Comparison of ENCODE assay signal across 31 cellular contexts in the genomic region with DNA sequence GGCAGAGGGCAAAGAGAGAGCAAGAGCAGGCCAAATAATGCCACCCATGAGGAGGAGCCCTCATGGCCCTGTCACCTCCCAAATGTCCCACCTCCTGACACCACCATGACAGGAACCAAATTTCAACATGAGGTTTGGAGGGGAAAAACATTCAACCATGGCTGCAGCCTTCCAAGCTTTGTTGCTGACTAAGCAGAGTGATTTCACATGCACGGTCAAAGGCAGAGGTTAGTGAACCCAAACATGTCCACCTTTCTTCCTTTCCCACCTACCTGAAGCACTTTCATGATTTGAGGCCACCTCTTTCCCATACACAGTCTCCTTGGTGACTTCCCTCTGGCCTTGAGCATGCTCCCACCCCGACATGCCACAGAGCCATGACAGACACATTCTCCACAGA.
"Had no signal": no experiment of that assay in that cellular context is flagged by ENCODE, and none has a peak within 500 bp of the region (broad histone marks: within the 10 kb centered on the region; RNA-seq: fewer than 3 reads in every experiment).

No MANE protein-coding gene starts in this region.

- FAIRE-seq: small intestine had no signal

- H3K27ac ChIP-seq: neutrophil, ovary, parathyroid adenoma, psoas muscle, spleen, suprapubic skin, testis, tibial artery, transverse colon, upper lobe of right lung, uterus had no signal

- H3K4me3 Mint-ChIP-seq: naive thymus-derived CD4-positive, alpha-beta T cell; natural killer cell; nephron; stimulated activated memory B cell treated with anti-CD40 and anti-IgM and Interleukin-4, amounts not matched to agents 10 μg/mL and 1 μg/mL and 100 μg/mL, for 72 hours; stimulated activated naive CD8-positive, alpha-beta T cell treated with anti-CD3 and anti-CD28 coated beads, Interleukin-15, amount 100 ng/mL, for 72 hours; type B pancreatic cell had no signal

- DNase-seq: naive thymus-derived CD4-positive, alpha-beta T cell; natural killer cell; nucleus accumbens; ovary; posterior cingulate gyrus; psoas muscle; right cardiac atrium; small intestine; spleen; stimulated activated CD4-positive, alpha-beta T cell treated with anti-CD3 and anti-CD28 coated beads, Interleukin-12 subunit alpha, Interleukin-12 subunit beta, amount 100 ng/mL, for 4 hours; stimulated activated CD4-positive, alpha-beta T cell treated with anti-CD3 and anti-CD28 coated beads, Interleukin-1b, Interleukin-23, amount 100 ng/mL, for 48 hours; stimulated activated CD4-positive, alpha-beta T cell treated with anti-CD3 and anti-CD28 coated beads, Interleukin-4, amount 100 ng/mL, for 1 hour; stimulated activated CD4-positive, alpha-beta T cell treated with anti-CD3 and anti-CD28 coated beads, Interleukin-4, amount 100 ng/mL, for 4 hours; stimulated activated CD8-positive, alpha-beta memory T cell treated with anti-CD3 and anti-CD28 coated beads, Interleukin-4, amount 100 ng/mL, for 48 hours; stimulated activated naive CD4-positive, alpha-beta T cell; stimulated activated naive CD8-positive, alpha-beta T cell treated with anti-CD3 and anti-CD28 coated beads, Interleukin-15, amount 100 ng/mL, for 72 hours; stimulated activated naive CD8-positive, alpha-beta T cell treated with anti-CD3 and anti-CD28 coated beads, Interleukin-15, Interleukin-2, amounts not matched to agents 100 U/mL and 50 U/mL, for 24 hours; substantia nigra; testis; tibial artery; transverse colon; upper lobe of right lung; uterus had no signal

- H3K9me3 Mint-ChIP-seq: naive thymus-derived CD4-positive, alpha-beta T cell; natural killer cell; nephron; stimulated activated memory B cell treated with anti-CD40 and anti-IgM and Interleukin-4, amounts not matched to agents 10 μg/mL and 1 μg/mL and 100 μg/mL, for 72 hours; stimulated activated naive CD8-positive, alpha-beta T cell treated with anti-CD3 and anti-CD28 coated beads, Interleukin-15, amount 100 ng/mL, for 72 hours; type B pancreatic cell had no signal

- H2AFZ ChIP-seq: parathyroid adenoma had no signal

- H3K9me3 ChIP-seq: neutrophil, ovary, psoas muscle, spleen, suprapubic skin, testis, tibial artery, transverse colon, upper lobe of right lung, uterus had no signal

- ATAC-seq: naive thymus-derived CD4-positive, alpha-beta T cell; natural killer cell; psoas muscle; right cardiac atrium; sciatic nerve; stimulated activated memory B cell treated with anti-CD40 and anti-IgM and Interleukin-4, amounts not matched to agents 10 μg/mL and 1 μg/mL and 100 μg/mL, for 72 hours; stimulated activated naive CD8-positive, alpha-beta T cell treated with anti-CD3 and anti-CD28 coated beads, Interleukin-15, amount 100 ng/mL, for 72 hours; stimulated activated naive CD8-positive, alpha-beta T cell treated with anti-CD3 and anti-CD28 coated beads, Interleukin-15, Interleukin-2, amounts not matched to agents 100 U/mL and 50 U/mL, for 24 hours; upper lobe of right lung had no signal

- H3K4me1 Mint-ChIP-seq: naive thymus-derived CD4-positive, alpha-beta T cell; natural killer cell; stimulated activated memory B cell treated with anti-CD40 and anti-IgM and Interleukin-4, amounts not matched to agents 10 μg/mL and 1 μg/mL and 100 μg/mL, for 72 hours; stimulated activated naive CD8-positive, alpha-beta T cell treated with anti-CD3 and anti-CD28 coated beads, Interleukin-15, amount 100 ng/mL, for 72 hours had no signal

- H3K79me2 ChIP-seq: parathyroid adenoma had no signal

- H3K27me3 ChIP-seq: ovary, suprapubic skin, testis, transverse colon, upper lobe of right lung, uterus had no signal

- H3K9ac ChIP-seq: parathyroid adenoma had no signal

- H3K36me3 Mint-ChIP-seq: naive thymus-derived CD4-positive, alpha-beta T cell; natural killer cell; stimulated activated memory B cell treated with anti-CD40 and anti-IgM and Interleukin-4, amounts not matched to agents 10 μg/mL and 1 μg/mL and 100 μg/mL, for 72 hours; type B pancreatic cell had no signal

- H3K36me3 ChIP-seq: neutrophil, ovary, spleen, suprapubic skin, tibial artery, transverse colon, upper lobe of right lung, uterus had no signal

- H3K4me3 ChIP-seq: ovary, psoas muscle, spleen, suprapubic skin, testis, tibial artery, transverse colon, upper lobe of right lung, uterus had no signal

- H3K27me3 Mint-ChIP-seq: progenitor cell of endocrine pancreas; stimulated activated memory B cell treated with anti-CD40 and anti-IgM and Interleukin-4, amounts not matched to agents 10 μg/mL and 1 μg/mL and 100 μg/mL, for 72 hours; stimulated activated naive CD8-positive, alpha-beta T cell treated with anti-CD3 and anti-CD28 coated beads, Interleukin-15, amount 100 ng/mL, for 72 hours; type B pancreatic cell had no signal

- H3K4me1 ChIP-seq: parathyroid adenoma, psoas muscle, spleen, suprapubic skin, testis, tibial artery, transverse colon, upper lobe of right lung, uterus had no signal

- H3K27ac Mint-ChIP-seq: natural killer cell; nephron; progenitor cell of endocrine pancreas; stimulated activated memory B cell treated with anti-CD40 and anti-IgM and Interleukin-4, amounts not matched to agents 10 μg/mL and 1 μg/mL and 100 μg/mL, for 72 hours; stimulated activated naive CD8-positive, alpha-beta T cell treated with anti-CD3 and anti-CD28 coated beads, Interleukin-15, amount 100 ng/mL, for 72 hours; type B pancreatic cell had no signal
